In genomic region chr19:13880059-13880672, GRCh38 we compare ENCODE assay signal across 8 cellular contexts. TPM values are rescaled to one million over a fixed set of nuclear protein-coding genes. Genes with fewer than 3 reads are reported as not detected.
A peak's percentile ranks its signal among the peaks of the same experiment; 100 is the strongest.
DNase-seq lines count a peak whose midpoint lies in the region; ATAC-seq, FAIRE-seq and TF ChIP-seq lines count a peak whose summit lies in the region.

No MANE protein-coding gene starts in this region.

- CTCF ChIA-PET in T-cell (lab: Charles Lee) = interaction anchor here (0.7 to 1.1 kb wide), 3 partner anchors 14 to 257 kb away, joined by 3 to 4 read pairs (median 4); no protein-coding TSS in a partner anchor

- POLR2A ChIA-PET in T-cell (lab: Charles Lee) = no interaction called here

- H3K9me3 ChIP-seq in prostate gland = no peaks in the 10 kb centered on the region

- no peaks in the 10 kb centered on the region for H3K36me3 Mint-ChIP-seq in T-cell

- TF ChIP-seq POLR2A in GM12891 (IDR thresholded peaks at IDR 0.05; ENCODE audit: low read depth, low read length) (no peak), prostate gland (IDR thresholded peaks at IDR 0.05) (peak; percentile 67)

- H3K4me3 Mint-ChIP-seq in T-cell = peak overlapping the region; percentile 41 to 71 (median 43)

- H3K9me3 Mint-ChIP-seq in T-cell = no peaks in the 10 kb centered on the region

- intact Hi-C loops in left cardiac atrium (cut with DNase I) = loop anchor here (2.0 to 5.0 kb wide), 3 partner anchors 77 to 195 kb away; partner anchors contain the start of gene MISP3 (in 1 of the 2)
- intact Hi-C loops in prostate gland (cut with DNase I) = loop anchor here (2.0 kb wide), 1 partner anchor 193 kb away; the partner anchor contains the start of gene MISP3

- no peaks in the 10 kb centered on the region for H3K27me3 ChIP-seq in prostate gland (replicated peaks; ENCODE audit: insufficient read depth)

- peak overlapping the region; percentile 31 to 75 for H3K27ac ChIP-seq in prostate gland
- H3K27ac ChIP-seq in urinary bladder (ENCODE audit: low read depth) = peak overlapping the region; percentile 47

- FAIRE-seq in GM12891 (lab: Jason Lieb, UNC) = peak; percentile 98

- no peaks in the 10 kb centered on the region for H3K27me3 Mint-ChIP-seq in T-cell

- H3K36me3 ChIP-seq in prostate gland = no peaks in the 10 kb centered on the region
- H3K36me3 ChIP-seq in urinary bladder (ENCODE audit: insufficient read depth) = no peaks in the 10 kb centered on the region

- H3K4me1 Mint-ChIP-seq in T-cell = peaks cover 34 to 39% (median 37%) of the 10 kb centered on the region in 3 donors

- peak overlapping the region in 1 of 2 donors; percentile 15 for H3K4me3 ChIP-seq in prostate gland
- H3K4me3 ChIP-seq in urinary bladder (ENCODE audit: low read depth, low read length) = no peak overlapping the region

- H3K4me1 ChIP-seq in prostate gland (replicated peaks) (peaks cover 2% of the 10 kb centered on the region), urinary bladder (ENCODE audit: insufficient read depth) (no peaks in the 10 kb centered on the region)

- peak overlapping the region; percentile 80 to 81 for H3K27ac Mint-ChIP-seq in T-cell

- ATAC-seq in HG02852 (IDR thresholded peaks at IDR 0.05; ENCODE audit: unreplicated experiment) = peak; percentile 86
- ATAC-seq in T-cell (replicated peaks in 1 of 4) = peak; percentile 93 to 98 (median 95)
- ATAC-seq in left cardiac atrium = peak; percentile 96

- WGBS in prostate gland = 2% methylated on average over 17 of the region's 30 CpGs
- 1% methylated on average over 30 of the region's 30 CpGs for WGBS in urinary bladder

- DNase-seq in GM12891 (ENCODE audit: insufficient read length, low spot score) (peak; percentile 99), NCI-H146 (lab: John Stamatoyannopoulos, UW) (peak; percentile 92), T-cell (peak; percentile 88 to 99 (median 96)), amniotic stem cell (lab: John Stamatoyannopoulos, UW) (peak; percentile 91), left cardiac atrium (peak; percentile 99), prostate gland (ENCODE audit: low spot score) (peak; percentile 96)

- TF ChIP-seq CTCF in prostate gland (IDR thresholded peaks at IDR 0.05) = peak; percentile 98 to 100 (median 100)

TF ChIP-seq in GM12891, 5 proteins besides CTCF, POLR2A, EP300 and RAD21:
- no peak for TF ChIP-seq SPI1 (IDR thresholded peaks at IDR 0.05; ENCODE audit: low read depth, low read length)
- TF ChIP-seq PAX5 (IDR thresholded peaks at IDR 0.05; ENCODE audit: insufficient read depth, low read length, severe bottlenecking) = peak; percentile 71
- TF ChIP-seq POU2F2 (IDR thresholded peaks at IDR 0.05; ENCODE audit: low read depth, low read length) = peak; percentile 75; the same call in 1 of the 2 replicates

RNA-seq across cellular contexts. Expression of gene NANOS3, which starts 3.2 kb away (rescaled TPM):
- polyA plus RNA-seq in GM12891 (2012; ENCODE audit: low read depth, missing spikeins) = 2.0 TPM
- total RNA-seq in T-cell (1 to 10 TPM in 3 of 5 donors, under 1 TPM in 1, not detected in 1; 0.85 to 2.3 (median 1.5) TPM), left cardiac atrium (1 to 10 TPM; 1.0 to 1.2 TPM), prostate gland (1 to 10 TPM in 1 of 2 donors, not detected in 1; 1.5 TPM), urinary bladder (not detected)
- polyA plus RNA-seq in urinary bladder = 0.57 TPM

RNA-seq across cellular contexts. Expression of gene BRME1, which starts 25.8 kb away (rescaled TPM):
- 0.56 TPM for polyA plus RNA-seq in GM12891 (2012; ENCODE audit: low read depth, missing spikeins)
- total RNA-seq in T-cell = 1 to 10 TPM; 1.3 to 3.6 (median 1.7) TPM
- 1 to 10 TPM in 1 of 2 donors, under 1 TPM in 1; 0.62 to 1.1 TPM for total RNA-seq in left cardiac atrium
- total RNA-seq in prostate gland = 10 to 100 TPM in 1 of 2 donors, 1 to 10 TPM in 1; 2.0 to 12.6 TPM
- 2.0 TPM for total RNA-seq in urinary bladder
- polyA plus RNA-seq in urinary bladder = 2.2 TPM

RNA-seq across cellular contexts. Expression of gene CC2D1A, which starts 25.8 kb away (rescaled TPM):
- polyA plus RNA-seq in GM12891 (2012; ENCODE audit: low read depth, missing spikeins) = 11.5 TPM
- total RNA-seq in T-cell (10 to 100 TPM; 25.9 to 41.3 (median 37.4) TPM), left cardiac atrium (10 to 100 TPM; 19.4 to 20.5 TPM), prostate gland (10 to 100 TPM; 40.9 to 64.8 TPM), urinary bladder (7.3 TPM)
- 25.8 TPM for polyA plus RNA-seq in urinary bladder

RNA-seq across cellular contexts. Expression of gene PODNL1, which starts 58.1 kb away (rescaled TPM):
- 0.08 TPM for polyA plus RNA-seq in GM12891 (2012; ENCODE audit: low read depth, missing spikeins)
- under 1 TPM in 1 of 5 donors, not detected in 4; 0.09 TPM for total RNA-seq in T-cell
- total RNA-seq in left cardiac atrium = 1 to 10 TPM; 1.1 to 1.4 TPM
- total RNA-seq in prostate gland = 1 to 10 TPM in 1 of 2 donors, under 1 TPM in 1; 0.50 to 9.1 TPM
- total RNA-seq in urinary bladder = 0.21 TPM
- 2.4 TPM for polyA plus RNA-seq in urinary bladder
